ENCODE assay signal across 8 cellular contexts in genomic region chr1:53061859-53062714, GRCh38.
DNase-seq lines count a peak whose midpoint lies in the region; ATAC-seq and TF ChIP-seq lines count a peak whose summit lies in the region.

Gene PODN, plus strand, starts transcription at chr1:53062213. Its CDS starts 7,643 bp downstream, at chr1:53069856.

- H3K4me1 Mint-ChIP-seq in stimulated activated effector memory CD8-positive, alpha-beta T cell treated with anti-CD3 and anti-CD28 coated beads, Interleukin-12 subunit alpha, Interleukin-12 subunit beta, amount 100 ng/mL, for 72 hours, result peaks cover 11% of the 10 kb centered on the region

- no peak for TF ChIP-seq CTCF in astrocyte of the spinal cord (IDR thresholded peaks at IDR 0.05; ENCODE audit: low read depth, low read length)

- ATAC-seq in stimulated activated effector memory CD8-positive, alpha-beta T cell treated with anti-CD3 and anti-CD28 coated beads, Interleukin-12 subunit alpha, Interleukin-12 subunit beta, amount 100 ng/mL, for 72 hours, result peak; percentile 48
- ATAC-seq in HG03139 (IDR thresholded peaks at IDR 0.05; ENCODE audit: unreplicated experiment) (no peak), HG03039 (IDR thresholded peaks at IDR 0.05; ENCODE audit: unreplicated experiment) (no peak)

- peak within 1 kb of the TSS; percentile 51 for H3K4me3 ChIP-seq in astrocyte of the spinal cord (ENCODE audit: low read depth, low read length)

- DNase-seq in NCI-H748 (lab: John Stamatoyannopoulos, UW; ENCODE audit: unreplicated experiment) (peak; percentile 39), NCI-H748 treated with DMSO at 0.1 percent for 48 hours (lab: John Stamatoyannopoulos, UW) (no peak), astrocyte of the spinal cord (ENCODE audit: low read depth, low spot score) (no peak), islet precursor cell (peak; percentile 59), COLO829 (ENCODE audit: low spot score) (no peak)
- DNase-seq in stimulated activated effector memory CD8-positive, alpha-beta T cell treated with anti-CD3 and anti-CD28 coated beads, Interleukin-12 subunit alpha, Interleukin-12 subunit beta, amount 100 ng/mL, for 72 hours (ENCODE audit: low spot score in 2 of 2), result peak in 1 of 2 donors; percentile 48

- H3K27ac Mint-ChIP-seq in stimulated activated effector memory CD8-positive, alpha-beta T cell treated with anti-CD3 and anti-CD28 coated beads, Interleukin-12 subunit alpha, Interleukin-12 subunit beta, amount 100 ng/mL, for 72 hours, result no peak within 1 kb of the TSS

- H3K9me3 Mint-ChIP-seq in stimulated activated effector memory CD8-positive, alpha-beta T cell treated with anti-CD3 and anti-CD28 coated beads, Interleukin-12 subunit alpha, Interleukin-12 subunit beta, amount 100 ng/mL, for 72 hours, result no peaks in the 10 kb centered on the region

- peak within 1 kb of the TSS; percentile 55 for H3K4me3 Mint-ChIP-seq in stimulated activated effector memory CD8-positive, alpha-beta T cell treated with anti-CD3 and anti-CD28 coated beads, Interleukin-12 subunit alpha, Interleukin-12 subunit beta, amount 100 ng/mL, for 72 hours

- in situ Hi-C loops in astrocyte of the spinal cord (cut with HindIII; ENCODE audit: low sequenced_read_pairs), result no loop called here

- H3K36me3 Mint-ChIP-seq in stimulated activated effector memory CD8-positive, alpha-beta T cell treated with anti-CD3 and anti-CD28 coated beads, Interleukin-12 subunit alpha, Interleukin-12 subunit beta, amount 100 ng/mL, for 72 hours, result no peaks in the 10 kb centered on the region

Comparison
In these comparisons a context has a peak if more than half of its experiments do, and no peak if none do; other contexts are left out.
1. DNase-seq: peak in NCI-H748 (single experiment) and islet precursor cell (single experiment); none in NCI-H748 treated with DMSO at 0.1 percent for 48 hours (single experiment), astrocyte of the spinal cord (single experiment) and COLO829 (single experiment).